18 cellular contexts compared by ENCODE assay signal in genomic region chr9:136722093-136722968, GRCh38. TPM values are rescaled to one million over a fixed set of nuclear protein-coding genes. Genes with fewer than 3 reads are reported as not detected.
DNase-seq lines count a peak whose midpoint lies in the region; ATAC-seq, FAIRE-seq and TF ChIP-seq lines count a peak whose summit lies in the region.
"Had no signal": no experiment of that assay in that cellular context is flagged by ENCODE, and none has a peak within 500 bp of the region (broad histone marks: within the 10 kb centered on the region; RNA-seq: fewer than 3 reads in every experiment).

No MANE protein-coding gene starts in this region.

- TF ChIP-seq POLR2A in GM12892 (IDR thresholded peaks at IDR 0.05; ENCODE audit: low read depth, low read length) (peak; percentile 40; the same call in 1 of the 2 replicates), gastroesophageal sphincter (IDR thresholded peaks at IDR 0.05) (no peak)

- WGBS in gastroesophageal sphincter (ENCODE audit: low coverage in 1 of 2), 2 donors, result no CpG with 5 or more reads among the region's 31 CpGs

- CTCF ChIA-PET in RWPE1 (lab: Yijun Ruan, JAX), result interaction anchor here (0.8 to 5.1 kb wide), 5 partner anchors 9 to 237 kb away, joined by 3 to 25 read pairs (median 3); no protein-coding TSS in a partner anchor

- no peak for FAIRE-seq in GM12892 (lab: Jason Lieb, UNC)
- FAIRE-seq: keratinocyte had no signal

- H3K27me3 ChIP-seq in gastroesophageal sphincter, result peaks cover 3% of the 10 kb centered on the region

- no peaks in the 10 kb centered on the region for H3K9me3 ChIP-seq in gastroesophageal sphincter

- TF ChIP-seq EP300 in gastroesophageal sphincter (IDR thresholded peaks at IDR 0.05), result no peak

- H3K27ac ChIP-seq in 22Rv1, result peak overlapping the region; percentile 85; the same call in 1 of the 2 replicates
- peak overlapping the region; percentile 93 for H3K27ac ChIP-seq in RWPE1
- H3K27ac ChIP-seq in gastroesophageal sphincter, result peak overlapping the region in 3 of 4 donors; percentile 52 to 59 (median 58)

- POLR2A ChIA-PET in RWPE1 (lab: Yijun Ruan, JAX; ENCODE audit: low non-redundant PET), result no interaction called here

- H3K36me3 ChIP-seq in gastroesophageal sphincter, result peaks cover 0 to 61% of the 10 kb centered on the region in 2 donors

- no peak overlapping the region for H3K4me3 ChIP-seq in gastroesophageal sphincter

- DNase-seq in GM12892 (ENCODE audit: insufficient read length) (no peak), RWPE1 (ENCODE audit: low spot score) (no peak), NCI-H1105 (lab: John Stamatoyannopoulos, UW) (no peak), HT-29 (ENCODE audit: low spot score) (no peak)
- no peak for DNase-seq in activated CD4-positive, alpha-beta T cell treated with anti-CD3 and anti-CD28 coated beads for 4 hours
- DNase-seq: activated CD4-positive, alpha-beta T cell treated with anti-CD3 and anti-CD28 coated beads for 1 hour; AML-193; hippocampal formation; natural killer cell; NCI-H187 treated with DMSO at 0.1 percent for 48 hours; stimulated activated CD4-positive, alpha-beta T cell treated with anti-CD3 and anti-CD28 coated beads, Interleukin-4, amount 100 ng/mL, for 1 hour had no signal

- TF ChIP-seq CTCF in 22Rv1 (IDR thresholded peaks at IDR 0.05), result no peak
- no peak for TF ChIP-seq CTCF in RWPE1 (conservative IDR thresholded peaks at IDR 0.05; ENCODE audit: low read depth)
- no peak for TF ChIP-seq CTCF in gastroesophageal sphincter (IDR thresholded peaks at IDR 0.05)

- ATAC-seq in gastroesophageal sphincter (no peak), GM18498 (IDR thresholded peaks at IDR 0.05; ENCODE audit: unreplicated experiment) (no peak)
- ATAC-seq: natural killer cell had no signal

- H3K4me1 ChIP-seq in gastroesophageal sphincter, result peaks cover 0 to 88% (median 46%) of the 10 kb centered on the region in 3 donors

RNA-seq across cellular contexts. Expression of gene DIPK1B, which starts 10.0 kb away (rescaled TPM):
- 0.36 TPM for polyA plus RNA-seq in GM12892 (2012; ENCODE audit: missing spikeins)
- total RNA-seq in gastroesophageal sphincter, result 10 to 100 TPM in 2 of 4 donors, 1 to 10 TPM in 2; 7.8 to 24.4 (median 11.2) TPM
- not detected in 2 replicates for total RNA-seq in HT-29 (2014; rRNA removed; shearing (Covaris generic))
- polyA plus RNA-seq: keratinocyte had no signal

RNA-seq across cellular contexts. Expression of gene LCN10, which starts 20.4 kb away (rescaled TPM):
- polyA plus RNA-seq in GM12892 (2012; ENCODE audit: missing spikeins), result 2.4 TPM
- 10 to 100 TPM in 2 of 4 donors, 1 to 10 TPM in 2; 3.9 to 16.5 (median 9.9) TPM for total RNA-seq in gastroesophageal sphincter
- total RNA-seq in HT-29 (2014; rRNA removed; shearing (Covaris generic)), result not detected in 2 replicates
- total RNA-seq: G401, natural killer cell had no signal
- polyA plus RNA-seq: keratinocyte had no signal

RNA-seq across cellular contexts. Expression of gene LCN6, which starts 26.0 kb away (rescaled TPM):
- not detected for polyA plus RNA-seq in GM12892 (2012; ENCODE audit: missing spikeins)
- 10 to 100 TPM; 16.2 to 31.4 (median 22.7) TPM for total RNA-seq in gastroesophageal sphincter
- total RNA-seq in HT-29 (2014; rRNA removed; shearing (Covaris generic)), result not detected in 2 replicates
- total RNA-seq: G401, natural killer cell, skeletal muscle tissue had no signal
- polyA plus RNA-seq: keratinocyte had no signal

RNA-seq across cellular contexts. Expression of gene AGPAT2, which starts 35.1 kb away (rescaled TPM):
- polyA plus RNA-seq in GM12892 (2012; ENCODE audit: missing spikeins), result 3.5 TPM
- 10 to 100 TPM; 28.8 to 43.6 (median 38.4) TPM for total RNA-seq in gastroesophageal sphincter
- 160 and 167 TPM in 2 replicates for total RNA-seq in HT-29 (2014; rRNA removed; shearing (Covaris generic))

RNA-seq across cellular contexts. Expression of gene LCN8, which starts 35.7 kb away (rescaled TPM):
- polyA plus RNA-seq in GM12892 (2012; ENCODE audit: missing spikeins), result not detected
- total RNA-seq in gastroesophageal sphincter, result not detected
- not detected in 2 replicates for total RNA-seq in HT-29 (2014; rRNA removed; shearing (Covaris generic))
- total RNA-seq: G401, mesenteric fat pad, natural killer cell, skeletal muscle tissue had no signal
- polyA plus RNA-seq: keratinocyte had no signal

Comparison
In these comparisons a context has a peak if more than half of its experiments do, and no peak if none do; other contexts are left out.
1. RNA of gene LCN6, which starts 26.0 kb away (total RNA-seq): 16.2 to 31.4 TPM in gastroesophageal sphincter; not detected in HT-29; every median in the first group is over 10 times any median in the second.
2. Peak in every context shown above with its lines, with median percentiles within 50 percentile points of each other: H3K27ac ChIP-seq.